Comparison of ENCODE assay signal across 16 cellular contexts in genomic region chr9:4223434-4223833, GRCh38.
"Had no signal": no experiment of that assay in that cellular context is flagged by ENCODE, and none has a peak within 500 bp of the region (broad histone marks: within the 10 kb centered on the region; RNA-seq: fewer than 3 reads in every experiment).

No MANE protein-coding gene starts in this region.

- H3K27ac Mint-ChIP-seq: immature natural killer cell, naive B cell had no signal

- H3K4me1 Mint-ChIP-seq: immature natural killer cell, naive B cell had no signal

- H3K27me3 ChIP-seq: foreskin keratinocyte, upper lobe of right lung, vagina had no signal

- H3K4me3 ChIP-seq: lung, upper lobe of right lung, vagina had no signal

- H3K9me3 ChIP-seq: upper lobe of right lung, vagina had no signal

- DNase-seq: effector memory CD4-positive, alpha-beta T cell; erythroblast; foreskin keratinocyte; immature natural killer cell; kidney; left colon; left ventricle myocardium superior; mesendoderm; naive B cell; stimulated activated CD4-positive, alpha-beta T cell treated with anti-CD3 and anti-CD28 coated beads, Interleukin-12 subunit alpha, Interleukin-12 subunit beta, amount 100 ng/mL, for 4 hours; stimulated activated naive CD4-positive, alpha-beta T cell; upper lobe of right lung had no signal

- H3K36me3 Mint-ChIP-seq: immature natural killer cell had no signal

- ATAC-seq: foreskin keratinocyte, left colon, left ventricle myocardium superior, sciatic nerve, upper lobe of right lung had no signal

- H3K4me1 ChIP-seq: upper lobe of right lung, vagina had no signal

- FAIRE-seq: kidney had no signal

- H3K36me3 ChIP-seq: upper lobe of right lung, vagina had no signal

- H3K27ac ChIP-seq: foreskin keratinocyte, upper lobe of right lung, vagina had no signal

- H3K4me3 Mint-ChIP-seq: immature natural killer cell, naive B cell, nephron had no signal
